ENCODE assay signal across 9 cellular contexts in the genomic region with DNA sequence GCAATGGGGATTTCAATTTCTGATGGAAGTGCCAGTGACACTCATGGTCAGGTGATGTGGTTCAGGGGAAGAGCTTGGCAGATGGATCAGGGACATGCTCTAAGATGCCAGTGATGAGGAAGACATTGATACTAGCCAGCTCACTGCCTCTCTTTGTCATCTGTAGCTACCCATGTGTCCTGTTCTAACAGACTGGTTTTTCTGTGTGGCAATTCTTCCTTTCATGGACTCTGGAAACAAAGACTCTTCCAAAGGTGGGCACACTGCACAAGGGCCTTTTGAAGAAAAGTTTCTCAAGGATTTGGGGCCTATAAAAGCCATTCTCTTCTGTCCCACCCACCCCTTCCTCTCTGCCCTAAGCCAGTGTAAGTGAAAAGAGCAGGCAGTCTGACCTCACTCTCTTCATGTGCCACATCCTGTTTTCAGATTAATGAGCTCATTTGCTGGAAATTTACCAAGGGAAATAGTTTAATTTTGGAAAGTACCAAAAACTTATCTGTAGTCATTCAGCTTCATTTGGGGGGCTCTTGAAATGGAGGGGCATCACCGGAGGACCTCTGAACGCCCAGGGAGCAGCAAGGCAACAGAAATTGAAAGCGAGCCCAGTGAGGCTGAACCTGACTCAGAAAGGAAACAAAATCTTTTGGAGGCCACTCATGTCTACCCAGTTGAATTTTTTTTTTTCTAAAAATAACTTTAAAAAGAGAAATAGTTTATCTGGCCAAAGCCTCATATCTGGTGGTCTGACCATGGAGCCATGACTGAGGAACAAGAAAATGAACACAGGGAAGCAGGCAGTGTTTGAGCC. TPM values are rescaled to one million over a fixed set of nuclear protein-coding genes. Genes with fewer than 3 reads are reported as not detected.
A peak's percentile ranks its signal among the peaks of the same experiment; 100 is the strongest.
DNase-seq lines count a peak whose midpoint lies in the region; ATAC-seq, FAIRE-seq and TF ChIP-seq lines count a peak whose summit lies in the region.
"Had no signal": no experiment of that assay in that cellular context is flagged by ENCODE, and none has a peak within 500 bp of the region (broad histone marks: within the 10 kb centered on the region; RNA-seq: fewer than 3 reads in every experiment).

No MANE protein-coding gene starts in this region.

- peak in 6 of 10 experiments; percentile 39 to 62 (median 48) for DNase-seq in CD4-positive, alpha-beta T cell
- DNase-seq in SW480 (ENCODE audit: low spot score), result peak; percentile 20
- peak; percentile 69 for DNase-seq in bronchial epithelial cell (ENCODE audit: low read depth)
- peak; percentile 37 to 86 (median 66) for DNase-seq in naive thymus-derived CD8-positive, alpha-beta T cell
- no peak for DNase-seq in NCI-H510A treated with DMSO at 0.1 percent for 48 hours (lab: John Stamatoyannopoulos, UW)
- DNase-seq in NCI-H146 (lab: John Stamatoyannopoulos, UW), result no peak

- CTCF ChIA-PET in CD4-positive, alpha-beta T cell (lab: Charles Lee), result interaction anchor here (0.8 to 1.0 kb wide), 3 partner anchors 40 to 86 kb away, joined by 3 read pairs; no protein-coding TSS in a partner anchor

- H3K4me3 ChIP-seq in bronchial epithelial cell (ENCODE audit: low read depth, low read length), result no peak overlapping the region
- H3K4me3 ChIP-seq: SK-N-MC had no signal

- H3K4me1 Mint-ChIP-seq in CD4-positive, alpha-beta T cell (ENCODE audit: low read depth), result peaks cover 89% of the 10 kb centered on the region
- H3K4me1 Mint-ChIP-seq in naive thymus-derived CD8-positive, alpha-beta T cell, result peaks cover 50 to 92% (median 86%) of the 10 kb centered on the region in 4 donors

- no peaks in the 10 kb centered on the region for H3K9me3 Mint-ChIP-seq in CD4-positive, alpha-beta T cell
- H3K9me3 Mint-ChIP-seq in naive thymus-derived CD8-positive, alpha-beta T cell, result no peaks in the 10 kb centered on the region

- POLR2A ChIA-PET in CD4-positive, alpha-beta T cell (lab: Charles Lee), result interaction anchor here (0.6 to 21.8 kb wide), 21 partner anchors 8 to 190 kb away, joined by 3 to 1343 read pairs (median 4); partner anchors contain the start of genes FBXW2, PHF19 and PSMD5
- POLR2A ChIA-PET in naive thymus-derived CD8-positive, alpha-beta T cell (lab: Charles Lee), result interaction anchor here (0.6 to 37.3 kb wide), 10 partner anchors 8 to 1959 kb away, joined by 3 to 1842 read pairs (median 4); partner anchors contain the start of genes FBXW2, PHF19, PSMD5 and TRAF1

- H3K27me3 ChIP-seq in CD4-positive, alpha-beta T cell (ENCODE audit: control insufficient read depth, insufficient read depth, low read length), result no peaks in the 10 kb centered on the region
- H3K27me3 ChIP-seq in bronchial epithelial cell (ENCODE audit: control insufficient read depth, insufficient read depth, low read length), result no peaks in the 10 kb centered on the region

- peaks cover 9% of the 10 kb centered on the region for H3K36me3 Mint-ChIP-seq in CD4-positive, alpha-beta T cell (ENCODE audit: low read depth)
- H3K36me3 Mint-ChIP-seq in naive thymus-derived CD8-positive, alpha-beta T cell, result no peaks in the 10 kb centered on the region

- H3K9me3 ChIP-seq in CD4-positive, alpha-beta T cell (ENCODE audit: control insufficient read depth, low read length), result no peaks in the 10 kb centered on the region

- H3K27ac Mint-ChIP-seq in CD4-positive, alpha-beta T cell, result peak overlapping the region; percentile 100
- peak overlapping the region; percentile 95 to 100 (median 100) for H3K27ac Mint-ChIP-seq in naive thymus-derived CD8-positive, alpha-beta T cell

- peak overlapping the region; percentile 100 for H3K27ac ChIP-seq in CD4-positive, alpha-beta T cell (ENCODE audit: low read depth, low read length)
- H3K27ac ChIP-seq: SK-N-MC had no signal

- H3K36me3 ChIP-seq in bronchial epithelial cell (ENCODE audit: control insufficient read depth, insufficient read depth, low read length), result no peaks in the 10 kb centered on the region

- H3K4me3 Mint-ChIP-seq in CD4-positive, alpha-beta T cell, result peak overlapping the region; percentile 80
- peak overlapping the region; percentile 69 to 94 (median 80) for H3K4me3 Mint-ChIP-seq in naive thymus-derived CD8-positive, alpha-beta T cell

- no peak for TF ChIP-seq CTCF in CD4-positive, alpha-beta T cell (IDR thresholded peaks at IDR 0.05)
- TF ChIP-seq CTCF in bronchial epithelial cell (IDR thresholded peaks at IDR 0.05; ENCODE audit: insufficient read depth, low read length, severe bottlenecking), result no peak

- intact Hi-C loops in CD4-positive, alpha-beta T cell (cut with DNase I, micrococcal nuclease), result loop anchor here (1.0 to 5.0 kb wide), 5 partner anchors 15 to 55 kb away; no protein-coding TSS in a partner anchor

- no peaks in the 10 kb centered on the region for H3K27me3 Mint-ChIP-seq in CD4-positive, alpha-beta T cell
- no peaks in the 10 kb centered on the region for H3K27me3 Mint-ChIP-seq in naive thymus-derived CD8-positive, alpha-beta T cell

- FAIRE-seq in bronchial epithelial cell (lab: Jason Lieb, UNC), result no peak

- ATAC-seq in CD4-positive, alpha-beta T cell (ENCODE audit: poor library complexity), result peak; percentile 60
- ATAC-seq in GM19043 (IDR thresholded peaks at IDR 0.05; ENCODE audit: low read depth, unreplicated experiment) (peak; percentile 38), HG03196 (IDR thresholded peaks at IDR 0.05; ENCODE audit: unreplicated experiment) (peak; percentile 47)
- peak; percentile 55 to 68 for ATAC-seq in naive thymus-derived CD8-positive, alpha-beta T cell

RNA-seq across cellular contexts. Expression of gene TRAF1, which starts 4.9 kb away (rescaled TPM):
- 10 to 100 TPM; 60.3 to 61.7 TPM for total RNA-seq in CD4-positive, alpha-beta T cell
- total RNA-seq in bronchial epithelial cell, result 0.79 and 1.0 TPM in 2 replicates
- 100 to 1,000 TPM; 125 to 126 TPM for total RNA-seq in naive thymus-derived CD8-positive, alpha-beta T cell
- 1 to 10 TPM; 3.7 to 7.0 (median 4.9) TPM for polyA plus RNA-seq in naive thymus-derived CD8-positive, alpha-beta T cell

RNA-seq across cellular contexts. Expression of gene PHF19, which starts 54.5 kb away (rescaled TPM):
- total RNA-seq in CD4-positive, alpha-beta T cell, result 10 to 100 TPM; 60.3 to 63.0 TPM
- 7.6 TPM in 2 replicates for total RNA-seq in bronchial epithelial cell
- total RNA-seq in naive thymus-derived CD8-positive, alpha-beta T cell, result 100 to 1,000 TPM; 143 to 144 TPM
- 10 to 100 TPM in 1 of 3 donors, 1 to 10 TPM in 2; 6.3 to 11.8 (median 9.4) TPM for polyA plus RNA-seq in naive thymus-derived CD8-positive, alpha-beta T cell

Comparison
In these comparisons a context has a peak if more than half of its experiments do, and no peak if none do; other contexts are left out.
1. DNase-seq: peak in CD4-positive, alpha-beta T cell (6 of 10), SW480 (single experiment), bronchial epithelial cell (single experiment) and naive thymus-derived CD8-positive, alpha-beta T cell (10 of 10); none in NCI-H510A treated with DMSO at 0.1 percent for 48 hours (single experiment) and NCI-H146 (single experiment).
2. RNA of gene TRAF1, which starts 4.9 kb away (total RNA-seq): 125 to 126 TPM in naive thymus-derived CD8-positive, alpha-beta T cell and 60.3 to 61.7 TPM in CD4-positive, alpha-beta T cell; 0.79 to 1.0 TPM in bronchial epithelial cell; every median in the first group is over 10 times any median in the second.
3. Peak in every context shown above with its lines, with median percentiles within 50 percentile points of each other: ATAC-seq.